Comparison of ENCODE assay signal across 1 cellular context in genomic region chr20:62239278-62239879, GRCh38.
A peak's percentile ranks its signal among the peaks of the same experiment; 100 is the strongest.
TF ChIP-seq lines count a peak whose summit lies in the region.

No MANE protein-coding gene starts in this region.

TF ChIP-seq in K562, 482 proteins besides CTCF, POLR2A, EP300 and RAD21 (continues in another document):
- TF ChIP-seq SUPT5H (IDR thresholded peaks at IDR 0.05) (no peak), FOSL1 (tag; conservative IDR thresholded peaks at IDR 0.05) (no peak), UBTF (IDR thresholded peaks at IDR 0.05; ENCODE audit: borderline replicate concordance in 1 of 2, low read depth in 2 of 2, low read length in 2 of 2) (peak in 1 of 2 experiments; percentile 26; a peak in 1 of 4 replicates), TFAP4 (CRISPR knock-in tag; IDR thresholded peaks at IDR 0.05; ENCODE audit: borderline replicate concordance) (peak; percentile 53; the same call in 1 of the 2 replicates), KDM5B (IDR thresholded peaks at IDR 0.05; ENCODE audit: insufficient replicate concordance, low read depth, low read length) (peak; percentile 43), SAFB2 (IDR thresholded peaks at IDR 0.05; ENCODE audit: borderline replicate concordance, low read depth, low read length, severe bottlenecking) (no peak), PHF8 (IDR thresholded peaks at IDR 0.05; ENCODE audit: borderline replicate concordance, low read length) (no peak), ZBTB33 (CRISPR knock-in tag; IDR thresholded peaks at IDR 0.05) (0 out of 2 replicates have a peak, but pooled peaks have one; percentile 26), RFX5 (IDR thresholded peaks at IDR 0.05; ENCODE audit: low read depth, low read length) (no peak), ZNF75A (CRISPR knock-in tag; IDR thresholded peaks at IDR 0.05) (no peak), CHAMP1 (IDR thresholded peaks at IDR 0.05) (no peak), PTBP1 (IDR thresholded peaks at IDR 0.05; ENCODE audit: low read depth, low read length) (no peak), SMAD2 (IDR thresholded peaks at IDR 0.05; ENCODE audit: low read depth, low read length) (no peak), MAFF (IDR thresholded peaks at IDR 0.05; ENCODE audit: low read length) (no peak), ZNF780A (CRISPR knock-in tag; IDR thresholded peaks at IDR 0.05) (no peak), ZFX (CRISPR knock-in tag; IDR thresholded peaks at IDR 0.05) (peak; percentile 30), POLR2G (IDR thresholded peaks at IDR 0.05; ENCODE audit: low read depth, low read length) (0 out of 2 replicates have a peak, but pooled peaks have one; percentile 19), ZNF239 (CRISPR knock-in tag; IDR thresholded peaks at IDR 0.05) (no peak), RBFOX2 (IDR thresholded peaks at IDR 0.05; ENCODE audit: low read depth, low read length) (peak; percentile 53), ZNF124 (CRISPR knock-in tag; IDR thresholded peaks at IDR 0.05) (no peak), ZNF224 (CRISPR knock-in tag; IDR thresholded peaks at IDR 0.05) (no peak), ZBTB11 (CRISPR knock-in tag; IDR thresholded peaks at IDR 0.05) (no peak), TAL1 (IDR thresholded peaks at IDR 0.05) (no peak), HNRNPLL (IDR thresholded peaks at IDR 0.05; ENCODE audit: low read depth, low read length, poor library complexity, severe bottlenecking) (no peak), FOS (IDR thresholded peaks at IDR 0.05; ENCODE audit: extremely low read depth, insufficient read length) (no peak), REST (CRISPR knock-in tag; IDR thresholded peaks at IDR 0.05; ENCODE audit: low read depth) (no peak), FOXK1 (CRISPR knock-in tag; IDR thresholded peaks at IDR 0.05; ENCODE audit: borderline replicate concordance) (0 out of 2 replicates have a peak, but pooled peaks have one; percentile 30)
- TF ChIP-seq, protein P1, sequence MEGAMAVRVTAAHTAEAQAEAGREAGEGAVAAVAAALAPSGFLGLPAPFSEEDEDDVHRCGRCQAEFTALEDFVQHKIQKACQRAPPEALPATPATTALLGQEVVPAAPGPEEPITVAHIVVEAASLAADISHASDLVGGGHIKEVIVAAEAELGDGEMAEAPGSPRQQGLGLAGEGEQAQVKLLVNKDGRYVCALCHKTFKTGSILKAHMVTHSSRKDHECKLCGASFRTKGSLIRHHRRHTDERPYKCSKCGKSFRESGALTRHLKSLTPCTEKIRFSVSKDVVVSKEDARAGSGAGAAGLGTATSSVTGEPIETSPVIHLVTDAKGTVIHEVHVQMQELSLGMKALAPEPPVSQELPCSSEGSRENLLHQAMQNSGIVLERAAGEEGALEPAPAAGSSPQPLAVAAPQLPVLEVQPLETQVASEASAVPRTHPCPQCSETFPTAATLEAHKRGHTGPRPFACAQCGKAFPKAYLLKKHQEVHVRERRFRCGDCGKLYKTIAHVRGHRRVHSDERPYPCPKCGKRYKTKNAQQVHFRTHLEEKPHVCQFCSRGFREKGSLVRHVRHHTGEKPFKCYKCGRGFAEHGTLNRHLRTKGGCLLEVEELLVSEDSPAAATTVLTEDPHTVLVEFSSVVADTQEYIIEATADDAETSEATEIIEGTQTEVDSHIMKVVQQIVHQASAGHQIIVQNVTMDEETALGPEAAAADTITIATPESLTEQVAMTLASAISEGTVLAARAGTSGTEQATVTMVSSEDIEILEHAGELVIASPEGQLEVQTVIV (CRISPR knock-in tag; IDR thresholded peaks at IDR 0.05; ENCODE audit: borderline replicate concordance): no peak
- TF ChIP-seq, protein P2, sequence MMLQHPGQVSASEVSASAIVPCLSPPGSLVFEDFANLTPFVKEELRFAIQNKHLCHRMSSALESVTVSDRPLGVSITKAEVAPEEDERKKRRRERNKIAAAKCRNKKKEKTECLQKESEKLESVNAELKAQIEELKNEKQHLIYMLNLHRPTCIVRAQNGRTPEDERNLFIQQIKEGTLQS (IDR thresholded peaks at IDR 0.05): no peak
- TF ChIP-seq, protein P2 (CRISPR knock-in tag; conservative IDR thresholded peaks at IDR 0.05): no peak
- TF ChIP-seq, protein P3, sequence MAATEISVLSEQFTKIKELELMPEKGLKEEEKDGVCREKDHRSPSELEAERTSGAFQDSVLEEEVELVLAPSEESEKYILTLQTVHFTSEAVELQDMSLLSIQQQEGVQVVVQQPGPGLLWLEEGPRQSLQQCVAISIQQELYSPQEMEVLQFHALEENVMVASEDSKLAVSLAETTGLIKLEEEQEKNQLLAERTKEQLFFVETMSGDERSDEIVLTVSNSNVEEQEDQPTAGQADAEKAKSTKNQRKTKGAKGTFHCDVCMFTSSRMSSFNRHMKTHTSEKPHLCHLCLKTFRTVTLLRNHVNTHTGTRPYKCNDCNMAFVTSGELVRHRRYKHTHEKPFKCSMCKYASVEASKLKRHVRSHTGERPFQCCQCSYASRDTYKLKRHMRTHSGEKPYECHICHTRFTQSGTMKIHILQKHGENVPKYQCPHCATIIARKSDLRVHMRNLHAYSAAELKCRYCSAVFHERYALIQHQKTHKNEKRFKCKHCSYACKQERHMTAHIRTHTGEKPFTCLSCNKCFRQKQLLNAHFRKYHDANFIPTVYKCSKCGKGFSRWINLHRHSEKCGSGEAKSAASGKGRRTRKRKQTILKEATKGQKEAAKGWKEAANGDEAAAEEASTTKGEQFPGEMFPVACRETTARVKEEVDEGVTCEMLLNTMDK (IDR thresholded peaks at IDR 0.05; ENCODE audit: borderline replicate concordance, insufficient read depth, low read depth, low read length, poor library complexity, severe bottlenecking): no peak
